Comparison of ENCODE assay signal across 2 cellular contexts in the genomic region with DNA sequence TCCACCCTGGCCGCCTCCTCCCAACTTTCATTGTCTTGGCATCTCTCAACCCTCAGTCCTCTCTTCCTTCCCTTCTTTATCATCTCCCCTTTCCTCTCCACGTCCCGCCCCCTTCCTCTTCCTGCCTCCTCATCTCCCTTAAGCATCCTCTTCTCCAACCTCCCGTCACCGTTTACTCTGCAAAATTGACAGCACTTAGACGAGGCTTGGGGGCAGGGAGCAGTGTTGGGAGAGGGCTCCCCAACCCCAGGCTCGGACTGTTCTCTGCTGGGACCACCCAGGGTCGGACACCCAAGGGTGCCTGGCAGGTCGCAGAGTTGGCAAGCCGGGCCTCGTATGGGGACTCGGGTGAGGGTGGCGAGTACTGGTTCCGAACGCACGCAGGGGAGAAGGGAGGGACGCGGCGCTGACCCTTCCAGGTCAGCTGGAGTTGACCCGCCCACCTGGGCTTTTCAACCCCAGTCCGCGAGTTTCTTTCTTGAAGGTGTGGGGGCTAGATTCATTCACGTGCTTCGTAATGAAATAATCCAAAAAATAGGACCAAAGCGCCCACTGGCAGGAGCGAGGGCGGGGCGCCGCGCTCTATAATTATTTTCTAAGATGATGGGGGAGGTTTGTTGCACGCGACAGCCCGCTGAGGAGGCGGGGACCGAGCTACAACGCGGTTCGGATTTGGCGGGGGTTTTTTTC.
TF ChIP-seq lines count a peak whose summit lies in the region.

No MANE protein-coding gene starts in this region.

TF ChIP-seq in SK-N-SH, 30 proteins besides CTCF, POLR2A, EP300 and RAD21 (continued from another document):
- TF ChIP-seq PBX3 (IDR thresholded peaks at IDR 0.05) (no peak), POLR2AphosphoS5 (IDR thresholded peaks at IDR 0.05; ENCODE audit: low read depth, low read length) (no peak), IRF3 (IDR thresholded peaks at IDR 0.05; ENCODE audit: low read depth, low read length) (no peak), SMC3 (IDR thresholded peaks at IDR 0.05; ENCODE audit: low read depth, low read length) (no peak), CHD2 (IDR thresholded peaks at IDR 0.05; ENCODE audit: low read length, partially characterized antibody) (no peak), GATA2 (CRISPR knock-in tag; IDR thresholded peaks at IDR 0.05) (no peak), SIN3A (IDR thresholded peaks at IDR 0.05; ENCODE audit: borderline replicate concordance, low read depth, low read length) (no peak), MEF2A (IDR thresholded peaks at IDR 0.05; ENCODE audit: borderline replicate concordance, low read depth) (no peak), ELF1 (IDR thresholded peaks at IDR 0.05) (no peak), JUND (IDR thresholded peaks at IDR 0.05) (no peak)

TF ChIP-seq in SK-N-SH treated with all-trans-retinoic acid at 6 μM for 48 hours, 23 proteins besides CTCF, POLR2A, EP300 and RAD21 (continued from another document):
- no peak for TF ChIP-seq ZFP30 (CRISPR knock-in tag; IDR thresholded peaks at IDR 0.05)
- TF ChIP-seq BACH2 (CRISPR knock-in tag; IDR thresholded peaks at IDR 0.05; ENCODE audit: borderline replicate concordance) = no peak
- no peak for TF ChIP-seq ESRRG (CRISPR knock-in tag; IDR thresholded peaks at IDR 0.05)
- no peak for TF ChIP-seq ZNF8 (CRISPR knock-in tag; IDR thresholded peaks at IDR 0.05)
- TF ChIP-seq RARB (CRISPR knock-in tag; IDR thresholded peaks at IDR 0.05) = no peak
- TF ChIP-seq ZNF565 (CRISPR knock-in tag; conservative IDR thresholded peaks at IDR 0.05; ENCODE audit: low read depth) = no peak
- no peak for TF ChIP-seq PATZ1 (CRISPR knock-in tag; IDR thresholded peaks at IDR 0.05; ENCODE audit: borderline replicate concordance)
- TF ChIP-seq POU6F1 (CRISPR knock-in tag; IDR thresholded peaks at IDR 0.05; ENCODE audit: borderline replicate concordance, low read depth) = no peak
- no peak for TF ChIP-seq TSHZ2 (CRISPR knock-in tag; IDR thresholded peaks at IDR 0.05)
- no peak for TF ChIP-seq PPARA (CRISPR knock-in tag; IDR thresholded peaks at IDR 0.05; ENCODE audit: borderline replicate concordance)
- no peak for TF ChIP-seq TOX (CRISPR knock-in tag; IDR thresholded peaks at IDR 0.05; ENCODE audit: borderline replicate concordance)
- TF ChIP-seq, protein P1, sequence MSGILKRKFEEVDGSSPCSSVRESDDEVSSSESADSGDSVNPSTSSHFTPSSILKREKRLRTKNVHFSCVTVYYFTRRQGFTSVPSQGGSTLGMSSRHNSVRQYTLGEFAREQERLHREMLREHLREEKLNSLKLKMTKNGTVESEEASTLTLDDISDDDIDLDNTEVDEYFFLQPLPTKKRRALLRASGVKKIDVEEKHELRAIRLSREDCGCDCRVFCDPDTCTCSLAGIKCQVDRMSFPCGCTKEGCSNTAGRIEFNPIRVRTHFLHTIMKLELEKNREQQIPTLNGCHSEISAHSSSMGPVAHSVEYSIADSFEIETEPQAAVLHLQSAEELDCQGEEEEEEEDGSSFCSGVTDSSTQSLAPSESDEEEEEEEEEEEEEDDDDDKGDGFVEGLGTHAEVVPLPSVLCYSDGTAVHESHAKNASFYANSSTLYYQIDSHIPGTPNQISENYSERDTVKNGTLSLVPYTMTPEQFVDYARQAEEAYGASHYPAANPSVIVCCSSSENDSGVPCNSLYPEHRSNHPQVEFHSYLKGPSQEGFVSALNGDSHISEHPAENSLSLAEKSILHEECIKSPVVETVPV (CRISPR knock-in tag; IDR thresholded peaks at IDR 0.05) = no peak
- no peak for TF ChIP-seq ARNTL (CRISPR knock-in tag; IDR thresholded peaks at IDR 0.05; ENCODE audit: borderline replicate concordance, low read depth)
- TF ChIP-seq ZFP3 (CRISPR knock-in tag; IDR thresholded peaks at IDR 0.05) = no peak
- TF ChIP-seq GLIS3 (CRISPR knock-in tag; IDR thresholded peaks at IDR 0.05) = no peak
